8 cellular contexts compared by ENCODE assay signal in the genomic region with DNA sequence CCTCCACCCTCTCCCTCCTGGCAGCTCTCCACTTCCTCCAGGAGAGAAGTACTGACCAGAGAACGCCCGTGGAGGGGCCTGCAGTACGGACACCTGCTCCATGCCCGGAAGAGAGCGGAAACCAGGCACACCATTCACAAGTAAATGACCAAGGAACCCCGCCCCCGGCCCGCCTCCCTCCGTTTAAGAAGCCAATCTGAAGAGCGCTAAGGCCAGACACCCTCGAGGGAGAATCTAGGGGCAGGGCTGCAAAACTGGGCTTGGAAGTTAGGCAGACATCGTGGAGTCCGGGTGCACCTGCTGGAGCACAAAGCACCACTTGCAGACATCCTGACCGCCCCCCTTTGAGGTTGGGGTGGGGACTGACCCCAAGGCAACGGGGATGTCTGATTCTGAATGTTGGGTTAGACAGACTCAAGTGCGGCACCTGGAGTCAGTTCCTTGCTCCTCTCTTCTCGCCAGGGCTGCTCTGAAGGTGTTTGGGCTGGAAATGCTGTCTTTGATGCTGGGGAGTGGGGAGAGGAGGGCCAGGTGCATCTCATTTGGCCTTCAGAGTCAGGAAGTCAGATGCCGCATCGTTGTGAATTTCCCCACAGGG. TPM values are rescaled to one million over a fixed set of nuclear protein-coding genes. Genes with fewer than 3 reads are reported as not detected.
DNase-seq lines count a peak whose midpoint lies in the region; ATAC-seq and TF ChIP-seq lines count a peak whose summit lies in the region.

No MANE protein-coding gene starts in this region.

- BruUV-seq in HCT116 (replicated peaks; lab: Mats Ljungman, UMichigan) = no TSS peak

- TF ChIP-seq CTCF in HCT116 (IDR thresholded peaks at IDR 0.05 in 2 of 3, conservative IDR thresholded peaks at IDR 0.05 in 1 of 3; ENCODE audit: borderline replicate concordance in 1 of 3, insufficient read depth in 1 of 3, low read depth in 2 of 3, low read length in 2 of 3) (peak in 2 of 3 experiments; percentile 21 to 44; a peak in 3 of 6 replicates), retinal pigment epithelial cell (conservative IDR thresholded peaks at IDR 0.05; ENCODE audit: low read depth, low read length) (peak; percentile 12)

- no peaks in the 10 kb centered on the region for H4K20me1 ChIP-seq in HCT116 (ENCODE audit: insufficient read depth)

- H3K79me2 ChIP-seq in HCT116 (ENCODE audit: insufficient read depth, low read length) = peaks cover 36% of the 10 kb centered on the region

- peak overlapping the region; percentile 82 for H3K4me2 ChIP-seq in HCT116 (ENCODE audit: low read length)

- DNase-seq in ELR (ENCODE audit: low read depth) = peak; percentile 94
- peak; percentile 80 for DNase-seq in HCT116 (ENCODE audit: low read depth, low spot score)
- DNase-seq in NCI-H1417 treated with DMSO at 0.1 percent for 48 hours (lab: John Stamatoyannopoulos, UW) = peak; percentile 60
- peak; percentile 65 for DNase-seq in T follicular helper cell (ENCODE audit: low read depth)
- peak; percentile 67 for DNase-seq in amniotic epithelial cell (ENCODE audit: low read depth)
- peak; percentile 62 to 89 (median 77) for DNase-seq in right cardiac atrium
- DNase-seq in retinal pigment epithelial cell (ENCODE audit: low read depth) = peak; percentile 51

- peak overlapping the region; percentile 80 for H3K9ac ChIP-seq in HCT116 (ENCODE audit: low read length)

- H3K27me3 ChIP-seq in HCT116 (ENCODE audit: insufficient read depth, low read length) (no peaks in the 10 kb centered on the region), right cardiac atrium (ENCODE audit: control insufficient read depth, insufficient read depth) (no peaks in the 10 kb centered on the region)

- H3K9me3 ChIP-seq in HCT116 (ENCODE audit: control insufficient read depth in 1 of 2, insufficient read depth in 1 of 2, low read depth in 1 of 2, low read length in 2 of 2) (no peaks in the 10 kb centered on the region), right cardiac atrium (ENCODE audit: control insufficient read depth, low read length) (no peaks in the 10 kb centered on the region)

- intact Hi-C loops in HCT116 (cut with micrococcal nuclease) (loop anchor here (5.0 to 10.0 kb wide), 2 partner anchors 49 to 142 kb away; no protein-coding TSS in a partner anchor), right cardiac atrium (cut with DNase I) (loop anchor here in 1 of 4 donors (5.0 kb wide), 1 partner anchor 36 kb away; no protein-coding TSS in a partner anchor)

- TF ChIP-seq POLR2A in HCT116 (IDR thresholded peaks at IDR 0.05; ENCODE audit: borderline replicate concordance, extremely low read depth, insufficient read depth, insufficient read length) = peak; percentile 48

- TF ChIP-seq RAD21 in HCT116 (IDR thresholded peaks at IDR 0.05; ENCODE audit: low read depth) = no peak

- no peaks in the 10 kb centered on the region for H3K9me2 ChIP-seq in HCT116 (ENCODE audit: insufficient read depth)

- H3K36me3 ChIP-seq in HCT116 (ENCODE audit: control insufficient read depth in 1 of 2, insufficient read depth in 2 of 2, low read length in 2 of 2) = peaks cover 16 to 30% of the 10 kb centered on the region in 2 experiments

- POLR2A ChIA-PET in HCT116 (lab: Charles Lee) = interaction anchor here (1.1 to 1.6 kb wide), 7 partner anchors 9 to 255 kb away, joined by 3 to 12 read pairs (median 5); partner anchors contain the start of gene ACTG1

- CTCF ChIA-PET in HCT116 (lab: Charles Lee) = interaction anchor here (0.6 to 1.4 kb wide), 3 partner anchors 9 to 562 kb away, joined by 3 read pairs; partner anchors contain the start of gene ACTG1

- H3K4me1 ChIP-seq in HCT116 (ENCODE audit: control insufficient read depth in 1 of 2, insufficient read depth in 2 of 2, low read length in 2 of 2) (peaks cover 17 to 46% of the 10 kb centered on the region in 2 experiments), right cardiac atrium (ENCODE audit: control insufficient read depth, insufficient read depth, low read length) (peaks cover 11% of the 10 kb centered on the region)

- WGBS in right cardiac atrium = 3% methylated on average over 19 of the region's 19 CpGs

- ATAC-seq in HCT116 (peak; percentile 80), right cardiac atrium (peak; percentile 62 to 65), HG02840 (IDR thresholded peaks at IDR 0.05; ENCODE audit: low FRiP score, unreplicated experiment) (no peak)

- no peak overlapping the region for H2AFZ ChIP-seq in HCT116 (ENCODE audit: low read depth, low read length, poor library complexity, severe bottlenecking)

- RAD21 ChIA-PET in HCT116 (lab: Charles Lee; ENCODE audit: low non-redundant PET in 1 of 2, low total read pairs in 2 of 2, uncharacterized antibody in 2 of 2, unreplicated experiment in 2 of 2) = no interaction called here

- H3K27ac ChIP-seq in HCT116 (ENCODE audit: low read depth, low read length) = peak overlapping the region; percentile 86
- H3K27ac ChIP-seq in right cardiac atrium (ENCODE audit: low read length) = peak overlapping the region; percentile 69

- H3K4me3 ChIP-seq in HCT116 (replicated peaks in 1 of 2; ENCODE audit: low read depth in 1 of 2, low read length in 2 of 2) = peak overlapping the region; percentile 94 to 96
- peak overlapping the region; percentile 58 for H3K4me3 ChIP-seq in right cardiac atrium (ENCODE audit: low read length)
- H3K4me3 ChIP-seq in retinal pigment epithelial cell (ENCODE audit: low read length) = peak overlapping the region; percentile 78

TF ChIP-seq in HCT116, 20 proteins besides CTCF, POLR2A, EP300 and RAD21 (continues in another document):
- TF ChIP-seq EZH2phosphoT487 (IDR thresholded peaks at IDR 0.05; ENCODE audit: borderline replicate concordance) (no peak), ZBTB33 (IDR thresholded peaks at IDR 0.05; ENCODE audit: extremely low read depth, insufficient replicate concordance, low read length) (no peak), TCF7L2 (IDR thresholded peaks at IDR 0.05; ENCODE audit: borderline replicate concordance, extremely low read depth, insufficient read depth, insufficient read length) (peak; percentile 6), SRF (IDR thresholded peaks at IDR 0.05; ENCODE audit: low read depth) (no peak), SP1 (IDR thresholded peaks at IDR 0.05; ENCODE audit: low read depth) (no peak), FOSL1 (IDR thresholded peaks at IDR 0.05; ENCODE audit: low read depth) (no peak), ATF3 (IDR thresholded peaks at IDR 0.05) (no peak), SIN3A (IDR thresholded peaks at IDR 0.05; ENCODE audit: low read depth) (peak; percentile 41; the same call in 1 of the 2 replicates), POLR2AphosphoS5 (IDR thresholded peaks at IDR 0.05; ENCODE audit: low read depth, low read length) (peak; percentile 76), EGR1 (IDR thresholded peaks at IDR 0.05; ENCODE audit: low read depth) (peak; percentile 6; the same call in 1 of the 2 replicates)
- TF ChIP-seq, protein P1, sequence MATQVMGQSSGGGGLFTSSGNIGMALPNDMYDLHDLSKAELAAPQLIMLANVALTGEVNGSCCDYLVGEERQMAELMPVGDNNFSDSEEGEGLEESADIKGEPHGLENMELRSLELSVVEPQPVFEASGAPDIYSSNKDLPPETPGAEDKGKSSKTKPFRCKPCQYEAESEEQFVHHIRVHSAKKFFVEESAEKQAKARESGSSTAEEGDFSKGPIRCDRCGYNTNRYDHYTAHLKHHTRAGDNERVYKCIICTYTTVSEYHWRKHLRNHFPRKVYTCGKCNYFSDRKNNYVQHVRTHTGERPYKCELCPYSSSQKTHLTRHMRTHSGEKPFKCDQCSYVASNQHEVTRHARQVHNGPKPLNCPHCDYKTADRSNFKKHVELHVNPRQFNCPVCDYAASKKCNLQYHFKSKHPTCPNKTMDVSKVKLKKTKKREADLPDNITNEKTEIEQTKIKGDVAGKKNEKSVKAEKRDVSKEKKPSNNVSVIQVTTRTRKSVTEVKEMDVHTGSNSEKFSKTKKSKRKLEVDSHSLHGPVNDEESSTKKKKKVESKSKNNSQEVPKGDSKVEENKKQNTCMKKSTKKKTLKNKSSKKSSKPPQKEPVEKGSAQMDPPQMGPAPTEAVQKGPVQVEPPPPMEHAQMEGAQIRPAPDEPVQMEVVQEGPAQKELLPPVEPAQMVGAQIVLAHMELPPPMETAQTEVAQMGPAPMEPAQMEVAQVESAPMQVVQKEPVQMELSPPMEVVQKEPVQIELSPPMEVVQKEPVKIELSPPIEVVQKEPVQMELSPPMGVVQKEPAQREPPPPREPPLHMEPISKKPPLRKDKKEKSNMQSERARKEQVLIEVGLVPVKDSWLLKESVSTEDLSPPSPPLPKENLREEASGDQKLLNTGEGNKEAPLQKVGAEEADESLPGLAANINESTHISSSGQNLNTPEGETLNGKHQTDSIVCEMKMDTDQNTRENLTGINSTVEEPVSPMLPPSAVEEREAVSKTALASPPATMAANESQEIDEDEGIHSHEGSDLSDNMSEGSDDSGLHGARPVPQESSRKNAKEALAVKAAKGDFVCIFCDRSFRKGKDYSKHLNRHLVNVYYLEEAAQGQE (IDR thresholded peaks at IDR 0.05; ENCODE audit: low read depth) = no peak

RNA-seq across cellular contexts. Expression of gene FAAP100, which starts 1.0 kb away (rescaled TPM):
- total RNA-seq in HCT116 (2021; ENCODE audit: unreplicated experiment) = 53.4 TPM
- polyA plus RNA-seq in HCT116 (2012) = 21.7 and 21.8 TPM in 2 replicates
- total RNA-seq in right cardiac atrium = 10 to 100 TPM; 12.0 to 15.3 (median 13.5) TPM
- 13.0 TPM for polyA plus RNA-seq in right cardiac atrium

RNA-seq across cellular contexts. Expression of gene FSCN2, which starts 24.9 kb away (rescaled TPM):
- total RNA-seq in HCT116 (2021; ENCODE audit: unreplicated experiment) (10.1 TPM), right cardiac atrium (under 1 TPM; 0.45 to 0.63 (median 0.53) TPM)
- 5.9 and 6.4 TPM in 2 replicates for polyA plus RNA-seq in HCT116 (2012)
- polyA plus RNA-seq in right cardiac atrium = 0.48 TPM

RNA-seq across cellular contexts. Expression of gene ACTG1, which starts 40.5 kb away (rescaled TPM):
- total RNA-seq in HCT116 (2021; ENCODE audit: unreplicated experiment) (6,223 TPM), right cardiac atrium (100 to 1,000 TPM; 347 to 772 (median 510) TPM)
- 6,644 and 8,513 TPM in 2 replicates for polyA plus RNA-seq in HCT116 (2012)
- 410 TPM for polyA plus RNA-seq in right cardiac atrium
